In the genomic region with DNA sequence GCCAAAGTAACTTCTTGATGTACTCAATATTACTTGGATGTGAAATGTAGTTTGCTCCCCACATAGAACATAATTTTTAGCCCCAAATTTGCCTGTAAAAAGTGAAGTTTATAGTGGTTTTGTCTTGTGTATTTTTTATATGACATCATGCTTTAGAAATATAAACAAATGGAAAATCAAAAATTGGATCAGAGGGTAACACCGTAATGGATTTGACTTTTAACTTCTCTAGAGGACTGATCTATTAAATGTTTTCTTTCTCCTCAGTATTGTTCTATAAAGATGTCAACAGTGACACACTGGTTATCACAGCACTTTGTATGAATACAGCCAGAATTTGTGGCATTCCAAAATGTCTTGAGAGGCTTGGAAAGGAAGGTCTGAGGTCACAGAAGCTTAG, we compare ENCODE assay signal across 34 cellular contexts.
"Had no signal": no experiment of that assay in that cellular context is flagged by ENCODE, and none has a peak within 500 bp of the region (broad histone marks: within the 10 kb centered on the region; RNA-seq: fewer than 3 reads in every experiment).

No MANE protein-coding gene starts in this region.

- H3K27ac ChIP-seq: Peyer's patch, VCaP had no signal

- ATAC-seq: activated CD8-positive, alpha-beta T cell treated with anti-CD3 and anti-CD28 coated beads, Interleukin-2, amount 10 ng/mL, durations not matched to agents 7 days and 5 days; PC-3 had no signal

- H3K36me3 ChIP-seq: MG63, Peyer's patch, SJSA1 had no signal

- DNase-seq: activated B cell treated with CpG ODN at 0.5 μM for 24 hours; activated CD4-positive, alpha-beta T cell treated with anti-CD3 and anti-CD28 coated beads, Interleukin-2, amount 10 ng/mL, durations not matched to agents 24 days and 14 days; activated CD4-positive, alpha-beta T cell treated with anti-CD3 and anti-CD28 coated beads, Interleukin-2, amount 50 U/mL, for 4 hours; activated CD8-positive, alpha-beta T cell treated with anti-CD3 and anti-CD28 coated beads, Interleukin-2, amount 10 ng/mL, durations not matched to agents 7 days and 5 days; activated gamma-delta T cell; activated naive CD4-positive, alpha-beta T cell treated with Interleukin-2 at 50 U/mL for 16 hours; activated naive CD8-positive, alpha-beta T cell treated with anti-CD3 and anti-CD28 coated beads, Interleukin-2, amount 10 ng/mL, durations not matched to agents 7 days and 5 days; activated T-cell treated with anti-CD3 and anti-CD28 coated beads, Interleukin-2, amount 50 U/mL, for 24 hours; caudate nucleus; Karpas-422; KBM-7; MG63; MV-4-11; NCI-H1092 treated with DMSO at 0.1 percent for 48 hours; NCI-H1417; NCI-H146; NCI-H187; NCI-H2029 treated with DMSO at 0.1 percent for 48 hours; NCI-H2107; NCI-H2171; NCI-H510A; NCI-H526; NCI-H748 treated with DMSO at 0.1 percent for 48 hours; NK-92 treated with Interleukin-12 subunit alpha and Interleukin-12 subunit beta, amount 100 ng/mL, for 24 hours; PC-3; Peyer's patch; RPMI8226; SHP77 treated with DMSO at 0.1 percent for 48 hours; SW 1271; T-helper 1 cell; T-helper 2 cell; T-helper 9 cell had no signal

- H3K9me3 ChIP-seq: Peyer's patch, SJSA1 had no signal

- H3K27me3 ChIP-seq: MG63, Peyer's patch, SJSA1 had no signal

- H3K4me1 ChIP-seq: Peyer's patch had no signal

- H3K4me3 ChIP-seq: MG63, Peyer's patch, SJSA1 had no signal
